Comparison of ENCODE assay signal across 11 cellular contexts in the genomic region with DNA sequence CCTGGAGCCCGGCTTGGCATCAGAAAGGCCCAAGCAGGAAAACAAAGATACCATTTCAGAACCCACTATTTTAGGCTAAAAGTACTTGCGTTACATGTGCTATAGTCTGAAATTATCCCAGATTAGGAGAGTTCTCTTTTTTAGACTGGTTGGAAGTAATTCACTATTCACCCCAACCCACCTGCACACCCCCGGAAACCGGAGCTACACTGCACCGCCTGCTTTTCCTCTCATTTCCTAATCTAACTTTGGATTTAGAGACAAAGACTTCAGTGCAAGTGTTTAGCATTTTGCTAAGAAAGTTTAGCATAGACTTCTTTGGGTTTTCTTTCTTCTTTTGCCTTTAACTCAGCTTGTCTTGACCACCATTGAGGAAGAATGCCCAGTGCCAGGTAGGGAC.
"Had no signal": no experiment of that assay in that cellular context is flagged by ENCODE, and none has a peak within 500 bp of the region (broad histone marks: within the 10 kb centered on the region; RNA-seq: fewer than 3 reads in every experiment).

No MANE protein-coding gene starts in this region.

- H3K4me1 ChIP-seq: pancreas, sigmoid colon had no signal

- H3K27ac Mint-ChIP-seq: mesothelial cell of epicardium had no signal

- H3K4me3 Mint-ChIP-seq: mesothelial cell of epicardium had no signal

- H3K4me1 Mint-ChIP-seq: mesothelial cell of epicardium had no signal

- H3K9me3 Mint-ChIP-seq: mesothelial cell of epicardium had no signal

- DNase-seq: activated CD4-positive, CD25-positive, alpha-beta regulatory T cell; activated gamma-delta T cell; islet precursor cell; pancreas; sigmoid colon; stimulated activated CD4-positive, alpha-beta T cell treated with anti-CD3 and anti-CD28 coated beads, Interleukin-1b, Interleukin-23, amount 100 ng/mL, for 48 hours; T-helper 2 cell; thyroid gland had no signal

- ATAC-seq: pancreas had no signal

- H3K9me3 ChIP-seq: pancreas, sigmoid colon, thyroid gland had no signal

- H3K27ac ChIP-seq: hepatocyte, pancreas, sigmoid colon, thyroid gland had no signal

- H3K27me3 ChIP-seq: hepatocyte, pancreas, sigmoid colon, thyroid gland had no signal

- H3K4me3 ChIP-seq: hepatocyte, lung, pancreas, sigmoid colon, thyroid gland had no signal
